In genomic region chr2:66888791-66889631, GRCh38 we compare ENCODE assay signal across 11 cellular contexts.
DNase-seq lines count a peak whose midpoint lies in the region; ATAC-seq and TF ChIP-seq lines count a peak whose summit lies in the region.
"Had no signal": no experiment of that assay in that cellular context is flagged by ENCODE, and none has a peak within 500 bp of the region (broad histone marks: within the 10 kb centered on the region; RNA-seq: fewer than 3 reads in every experiment).

No MANE protein-coding gene starts in this region.

- peaks cover 5% of the 10 kb centered on the region for H3K9me3 Mint-ChIP-seq in HFFc6

- peaks cover 62% of the 10 kb centered on the region for H3K4me1 Mint-ChIP-seq in HFFc6 (ENCODE audit: low read depth)

- peak; percentile 99 for DNase-seq in HFFc6
- DNase-seq in brain microvascular endothelial cell: peak; percentile 74
- DNase-seq in kidney tubule cell (ENCODE audit: low spot score): peak; percentile 17
- DNase-seq in ureter (ENCODE audit: low spot score): peak; percentile 66
- no peak for DNase-seq in stimulated activated CD4-positive, alpha-beta T cell treated with anti-CD3 and anti-CD28 coated beads, Interleukin-4, amount 100 ng/mL, for 24 hours
- DNase-seq: activated CD4-positive, alpha-beta T cell treated with anti-CD3 and anti-CD28 coated beads, Interleukin-2, amount 50 U/mL, for 48 hours; esophagus squamous epithelium; NCI-H2227 treated with DMSO at 0.1 percent for 48 hours had no signal

- in situ Hi-C loops in brain microvascular endothelial cell (cut with HindIII; ENCODE audit: low pct_ligation_motif_present, low sequenced_read_pairs): no loop called here

- H3K4me3 Mint-ChIP-seq in HFFc6: peak overlapping the region; percentile 47

- peak overlapping the region; percentile 94 for H3K27ac Mint-ChIP-seq in HFFc6

- TF ChIP-seq CTCF in HFFc6 (IDR thresholded peaks at IDR 0.05): no peak
- TF ChIP-seq CTCF in brain microvascular endothelial cell (IDR thresholded peaks at IDR 0.05; ENCODE audit: low read depth, low read length, missing control alignments): no peak

- no peaks in the 10 kb centered on the region for H3K36me3 ChIP-seq in brain microvascular endothelial cell (replicated peaks)
- H3K36me3 ChIP-seq: esophagus squamous epithelium had no signal

- no peaks in the 10 kb centered on the region for H3K27me3 ChIP-seq in brain microvascular endothelial cell (replicated peaks)
- H3K27me3 ChIP-seq: esophagus squamous epithelium had no signal

- no peak for ATAC-seq in activated CD4-positive, CD25-positive, alpha-beta regulatory T cell treated with anti-CD3 and anti-CD28 coated beads, Interleukin-2, amount 50 U/mL, for 24 hours
- ATAC-seq in HG03354 (IDR thresholded peaks at IDR 0.05; ENCODE audit: poor library complexity, severe bottlenecking, unreplicated experiment): no peak
- ATAC-seq: K562 had no signal

- no peak overlapping the region for H3K4me3 ChIP-seq in brain microvascular endothelial cell (ENCODE audit: low read depth, low read length)
- H3K4me3 ChIP-seq: esophagus squamous epithelium, K562 had no signal

- H3K36me3 Mint-ChIP-seq in HFFc6 (ENCODE audit: low read depth): peaks cover 12% of the 10 kb centered on the region

- 0 out of 2 replicates have a peak, but pooled peaks cover 1% of the 10 kb centered on the region for H3K27me3 Mint-ChIP-seq in HFFc6 (ENCODE audit: insufficient read depth)

- peak overlapping the region; percentile 36 for H3K27ac ChIP-seq in brain microvascular endothelial cell
